ENCODE assay signal across 12 cellular contexts in the genomic region with DNA sequence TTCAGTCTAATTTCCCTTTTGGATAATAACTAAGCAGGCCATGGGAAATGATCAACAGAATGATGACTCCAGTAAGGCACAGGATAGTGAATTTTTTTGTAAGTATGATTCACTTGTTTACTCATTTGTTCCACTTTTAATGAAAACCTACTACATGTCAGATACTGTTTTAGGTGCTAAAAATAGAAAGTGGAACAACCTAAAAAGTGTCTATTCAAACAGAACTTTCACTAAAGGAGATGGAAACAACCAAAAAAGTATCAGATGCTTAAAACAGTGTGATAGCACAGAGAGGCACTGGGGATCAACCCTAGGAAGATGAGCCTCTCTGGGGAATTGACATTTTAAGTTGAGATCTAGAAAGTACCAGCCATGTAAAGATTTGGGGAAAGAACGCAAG. TPM values are rescaled to one million over a fixed set of nuclear protein-coding genes. Genes with fewer than 3 reads are reported as not detected.
DNase-seq lines count a peak whose midpoint lies in the region; ATAC-seq and TF ChIP-seq lines count a peak whose summit lies in the region.
"Had no signal": no experiment of that assay in that cellular context is flagged by ENCODE, and none has a peak within 500 bp of the region (broad histone marks: within the 10 kb centered on the region; RNA-seq: fewer than 3 reads in every experiment).

No MANE protein-coding gene starts in this region.

- H3K36me3 ChIP-seq in fibroblast of lung (ENCODE audit: control insufficient read depth, insufficient read depth, low read length): no peaks in the 10 kb centered on the region
- H3K36me3 ChIP-seq: heart right ventricle, neural progenitor cell had no signal

- peak overlapping the region; percentile 1 for H3K4me2 ChIP-seq in fibroblast of lung (ENCODE audit: extremely low read depth, insufficient read depth, low read length)
- H3K4me2 ChIP-seq: neural progenitor cell had no signal

- peaks cover 2% of the 10 kb centered on the region for H4K20me1 ChIP-seq in fibroblast of lung (ENCODE audit: control insufficient read depth, extremely low read depth, insufficient read depth, low read length)

- H3K79me2 ChIP-seq in fibroblast of lung (ENCODE audit: control insufficient read depth, insufficient read depth, low read length): peaks cover 83% of the 10 kb centered on the region

- no peaks in the 10 kb centered on the region for H3K27me3 ChIP-seq in fibroblast of lung (ENCODE audit: control insufficient read depth, insufficient read depth, low read length)
- H3K27me3 ChIP-seq: heart right ventricle, neural progenitor cell had no signal

- ATAC-seq in GM21515 (IDR thresholded peaks at IDR 0.05; ENCODE audit: unreplicated experiment) (peak; percentile 36), HG03378 (IDR thresholded peaks at IDR 0.05; ENCODE audit: unreplicated experiment) (peak; percentile 55)
- ATAC-seq: heart right ventricle had no signal

- no peak overlapping the region for H3K9ac ChIP-seq in fibroblast of lung (ENCODE audit: insufficient read depth, low read length)
- H3K9ac ChIP-seq: neural progenitor cell had no signal

- H3K27ac ChIP-seq in fibroblast of lung (ENCODE audit: insufficient read depth, low read length): peak overlapping the region; percentile 0
- no peak overlapping the region for H3K27ac ChIP-seq in substantia nigra (ENCODE audit: low read depth, low read length, poor library complexity, severe bottlenecking)
- H3K27ac ChIP-seq: neural progenitor cell had no signal

- no peak overlapping the region for H3K4me3 ChIP-seq in GM12865 (ENCODE audit: low read depth, low read length)
- no peak overlapping the region for H3K4me3 ChIP-seq in fibroblast of lung (replicated peaks in 1 of 4; ENCODE audit: control extremely low read depth in 1 of 4, insufficient read depth in 1 of 4, low read depth in 3 of 4, low read length in 4 of 4)
- H3K4me3 ChIP-seq: heart right ventricle, neural progenitor cell had no signal

- H3K4me1 ChIP-seq in fibroblast of lung (ENCODE audit: control insufficient read depth, extremely low read depth, insufficient read depth, low read length): peaks cover 17% of the 10 kb centered on the region

- TF ChIP-seq CTCF in GM12865 (IDR thresholded peaks at IDR 0.05; ENCODE audit: insufficient read depth, low read depth, low read length, missing control alignments) (no peak), fibroblast of lung (conservative IDR thresholded peaks at IDR 0.05 in 1 of 2, IDR thresholded peaks at IDR 0.05 in 1 of 2; ENCODE audit: low read depth in 1 of 2, low read length in 2 of 2) (no peak)

- no peak overlapping the region for H2AFZ ChIP-seq in fibroblast of lung (ENCODE audit: low read length)
- H2AFZ ChIP-seq: neural progenitor cell had no signal

- DNase-seq in GM12865 (ENCODE audit: low read depth) (peak; percentile 36), fibroblast of lung (ENCODE audit: low read depth in 2 of 2) (no peak), substantia nigra (lab: John Stamatoyannopoulos, UW) (no peak), NCI-H446 (lab: John Stamatoyannopoulos, UW) (no peak), DMS53 treated with DMSO at 0.1 percent for 48 hours (lab: John Stamatoyannopoulos, UW; ENCODE audit: unreplicated experiment) (no peak), NK-92 (lab: John Stamatoyannopoulos, UW; ENCODE audit: unreplicated experiment) (no peak)
- DNase-seq: DMS153, heart right ventricle, NCI-H187 treated with DMSO at 0.1 percent for 48 hours had no signal

- H3K9me3 ChIP-seq in fibroblast of lung (ENCODE audit: control insufficient read depth, insufficient read depth, low read depth, low read length): no peaks in the 10 kb centered on the region
- H3K9me3 ChIP-seq: heart right ventricle had no signal

RNA-seq across cellular contexts. Expression of gene RYK, which starts 11.1 kb away (rescaled TPM):
- total RNA-seq in fibroblast of lung: 102 and 112 TPM in 2 replicates
- 40.5 and 60.6 TPM in 2 replicates for polyA plus RNA-seq in fibroblast of lung
- 37.6 and 49.6 TPM in 2 replicates for polyA plus RNA-seq in fibroblast of lung (2012)
- 31.1 and 42.1 TPM in 2 replicates for polyA minus RNA-seq in fibroblast of lung (ENCODE audit: low replicate concordance)
